ENCODE assay signal across 23 cellular contexts in the genomic region with DNA sequence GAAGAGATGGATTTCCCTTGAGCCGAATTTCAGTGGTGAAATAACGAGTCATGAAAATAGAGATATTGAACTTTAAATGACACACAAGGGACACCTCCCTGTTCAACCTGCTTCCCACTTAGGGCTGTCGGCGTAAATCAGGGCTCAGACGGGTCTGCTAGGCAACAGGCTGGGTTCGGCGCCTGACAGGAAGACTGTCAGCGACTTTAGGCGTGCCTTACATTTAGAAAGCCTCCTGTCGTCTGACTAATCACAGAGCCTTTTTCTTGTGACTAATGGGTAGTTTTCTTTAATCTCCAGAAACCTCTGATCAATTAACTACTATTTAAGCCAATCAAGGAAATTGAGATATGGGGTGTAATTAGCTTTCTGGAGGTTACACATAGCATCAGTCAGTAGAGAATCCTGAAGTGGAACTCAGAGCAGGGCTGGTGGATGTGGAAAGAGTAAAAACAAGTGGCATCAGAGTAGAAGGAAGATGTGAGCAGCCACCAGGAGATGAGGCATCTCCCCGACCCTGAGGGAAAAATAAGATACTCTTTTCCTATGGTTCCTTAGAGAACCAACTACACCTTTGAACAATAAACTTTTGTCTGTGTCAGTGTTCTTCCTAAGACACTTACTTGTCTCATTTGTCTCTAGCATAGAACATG.
DNase-seq lines count a peak whose midpoint lies in the region; ATAC-seq, FAIRE-seq and TF ChIP-seq lines count a peak whose summit lies in the region.
"Had no signal": no experiment of that assay in that cellular context is flagged by ENCODE, and none has a peak within 500 bp of the region (broad histone marks: within the 10 kb centered on the region; RNA-seq: fewer than 3 reads in every experiment).

No MANE protein-coding gene starts in this region.

- H2BK15ac ChIP-seq in H1 (ENCODE audit: low read length), result no peak overlapping the region

- no peaks in the 10 kb centered on the region for H3K36me3 ChIP-seq in cardiac muscle cell
- no peaks in the 10 kb centered on the region for H3K36me3 ChIP-seq in H1 (ENCODE audit: control insufficient read depth in 2 of 4, insufficient read depth in 4 of 4, low read length in 3 of 4)
- no peaks in the 10 kb centered on the region for H3K36me3 ChIP-seq in keratinocyte (ENCODE audit: control insufficient read depth in 2 of 2, extremely low read depth in 1 of 2, insufficient read depth in 2 of 2, low read length in 2 of 2)
- H3K36me3 ChIP-seq: SJSA1 had no signal

- no peak overlapping the region for H2BK5ac ChIP-seq in H1 (ENCODE audit: low read depth, low read length)

- H3K36me3 Mint-ChIP-seq in type B pancreatic cell, result no peaks in the 10 kb centered on the region
- H3K36me3 Mint-ChIP-seq: CD14-positive monocyte had no signal

- no peak overlapping the region for H3K18ac ChIP-seq in H1 (ENCODE audit: extremely low read depth, low read length)

- H3K4me3 ChIP-seq in cardiac muscle cell, result no peak overlapping the region
- H3K4me3 ChIP-seq in H1 (ENCODE audit: extremely low read depth in 1 of 4, insufficient read depth in 2 of 4, low read depth in 3 of 4, low read length in 4 of 4), result no peak overlapping the region
- no peak overlapping the region for H3K4me3 ChIP-seq in keratinocyte (ENCODE audit: control insufficient read depth in 2 of 3, extremely low read depth in 1 of 3, insufficient read depth in 2 of 3, low read depth in 1 of 3, low read length in 3 of 3)
- H3K4me3 ChIP-seq: GM12878, SJSA1 had no signal

- FAIRE-seq in H1 (lab: Jason Lieb, UNC) (no peak), keratinocyte (lab: Jason Lieb, UNC) (peak; percentile 65)
- FAIRE-seq: GM12878, GM18507, H54 had no signal

- intact Hi-C loops in Right ventricle myocardium superior (cut with DNase I), result no loop called here

- H3K79me2 ChIP-seq in H1 (ENCODE audit: control insufficient read depth in 1 of 2, insufficient read depth in 2 of 2, low read length in 2 of 2) (no peaks in the 10 kb centered on the region), keratinocyte (ENCODE audit: control insufficient read depth, insufficient read depth, low read length) (no peaks in the 10 kb centered on the region)

- no peak overlapping the region for H2BK20ac ChIP-seq in H1 (ENCODE audit: low read length)

- no peak overlapping the region for H2AK5ac ChIP-seq in H1 (ENCODE audit: low read depth, low read length)

- H3K9me3 Mint-ChIP-seq in type B pancreatic cell, result no peaks in the 10 kb centered on the region

- TF ChIP-seq CTCF in cardiac muscle cell (IDR thresholded peaks at IDR 0.05; ENCODE audit: low read depth, low read length), result no peak
- no peak for TF ChIP-seq CTCF in H1 (IDR thresholded peaks at IDR 0.05; ENCODE audit: control extremely low read depth in 1 of 3, insufficient read depth in 1 of 3, low read depth in 1 of 3, low read length in 3 of 3)
- TF ChIP-seq CTCF in keratinocyte (optimal IDR thresholded peaks at IDR 0.05 in 1 of 3, IDR thresholded peaks at IDR 0.05 in 1 of 3, conservative IDR thresholded peaks at IDR 0.05 in 1 of 3; ENCODE audit: extremely low read depth in 1 of 3, insufficient read depth in 2 of 3, low read length in 3 of 3), result no peak
- TF ChIP-seq CTCF in type B pancreatic cell (conservative IDR thresholded peaks at IDR 0.05), result no peak

- peaks cover 36% of the 10 kb centered on the region for H3K4me1 Mint-ChIP-seq in type B pancreatic cell (ENCODE audit: unreplicated experiment)
- H3K4me1 Mint-ChIP-seq: CD14-positive monocyte had no signal

- no peak overlapping the region for H2BK12ac ChIP-seq in H1 (ENCODE audit: low read depth, low read length)

- CTCF ChIA-PET in H1 (lab: Charles Lee; ENCODE audit: partially characterized antibody), result interaction anchor here (0.6 kb wide), 1 partner anchor 224 kb away, joined by 3 read pairs; no protein-coding TSS in a partner anchor

- peak overlapping the region; percentile 4 for H3K27ac ChIP-seq in cardiac muscle cell
- H3K27ac ChIP-seq in H1 (ENCODE audit: low read depth, low read length), result no peak overlapping the region
- no peak overlapping the region for H3K27ac ChIP-seq in keratinocyte (ENCODE audit: control insufficient read depth, insufficient read depth, low read length)
- H3K27ac ChIP-seq: KMS-11, RWPE1, SJSA1 had no signal

- no peaks in the 10 kb centered on the region for H3K23me2 ChIP-seq in H1 (ENCODE audit: low read depth, low read length)

- H4K91ac ChIP-seq in H1 (replicated peaks; ENCODE audit: insufficient read length, low read length), result no peak overlapping the region

- peak overlapping the region; percentile 84 for H3K27ac Mint-ChIP-seq in type B pancreatic cell
- H3K27ac Mint-ChIP-seq: CD14-positive monocyte had no signal

- no peak for TF ChIP-seq EP300 in H1 (IDR thresholded peaks at IDR 0.05; ENCODE audit: borderline replicate concordance in 1 of 2, low read depth in 2 of 2, low read length in 2 of 2)

- peaks cover 15% of the 10 kb centered on the region for H3K4me1 ChIP-seq in cardiac muscle cell (ENCODE audit: low read depth)
- no peaks in the 10 kb centered on the region for H3K4me1 ChIP-seq in H1 (replicated peaks in 1 of 4; ENCODE audit: control insufficient read depth in 3 of 4, insufficient read depth in 4 of 4, low read length in 3 of 4)
- peaks cover 21% of the 10 kb centered on the region for H3K4me1 ChIP-seq in keratinocyte (ENCODE audit: control insufficient read depth, extremely low read depth, insufficient read depth, low read length)
- H3K4me1 ChIP-seq: SJSA1 had no signal

- ATAC-seq in Right ventricle myocardium superior (ENCODE audit: poor library complexity) (no peak), GM21515 (IDR thresholded peaks at IDR 0.05; ENCODE audit: unreplicated experiment) (no peak)
- ATAC-seq: GM12878, PC-3 had no signal

- H4K20me1 ChIP-seq in H1 (replicated peaks in 1 of 2; ENCODE audit: control insufficient read depth in 1 of 2, insufficient read depth in 2 of 2, low read length in 2 of 2) (no peaks in the 10 kb centered on the region), keratinocyte (ENCODE audit: control insufficient read depth, extremely low read depth, insufficient read depth, low read length) (no peaks in the 10 kb centered on the region)

- H3K56ac ChIP-seq in H1 (replicated peaks; ENCODE audit: insufficient read length, low read depth, low read length), result no peak overlapping the region

- H3K23ac ChIP-seq in H1 (ENCODE audit: insufficient read length), result no peak overlapping the region

- H3K9ac ChIP-seq in H1 (replicated peaks in 1 of 4; ENCODE audit: extremely low read depth in 1 of 4, low read depth in 3 of 4, low read length in 3 of 4) (no peak overlapping the region), keratinocyte (ENCODE audit: control insufficient read depth, extremely low read depth, insufficient read depth, low read length) (no peak overlapping the region)
- H3K9ac ChIP-seq: KMS-11 had no signal

- TF ChIP-seq POLR2A in H1 (IDR thresholded peaks at IDR 0.05; ENCODE audit: control extremely low read depth in 1 of 2, low read depth in 2 of 2, low read length in 2 of 2), result no peak

- POLR2A ChIA-PET in H1 (lab: Charles Lee; ENCODE audit: partially characterized antibody), result no interaction called here

- H3K79me1 ChIP-seq in H1 (ENCODE audit: low read depth, low read length), result no peaks in the 10 kb centered on the region

- WGBS in H1 (ENCODE audit: extremely low coverage in 1 of 2, insufficient coverage in 1 of 2, insufficient read length in 1 of 2, insufficient replicate concordance in 2 of 2, low coverage in 1 of 2, low lambda C conversion rate in 2 of 2, missing lambda C conversion rate in 1 of 2), 2 experiments, result 93% methylated on average over 11 of the region's 11 CpGs; no CpG with 5 or more reads in 1 of the 2 experiments

- no peak overlapping the region for H3K14ac ChIP-seq in H1 (ENCODE audit: insufficient read length)

- no peak overlapping the region for H2BK120ac ChIP-seq in H1 (replicated peaks; ENCODE audit: low read depth, low read length)

- no peak overlapping the region for H4K8ac ChIP-seq in H1 (ENCODE audit: extremely low read depth, insufficient read depth, low read length)

- H3K4me3 Mint-ChIP-seq in type B pancreatic cell, result peak overlapping the region; percentile 57
- H3K4me3 Mint-ChIP-seq: CD14-positive monocyte had no signal

- H2AFZ ChIP-seq in H1 (ENCODE audit: low read length), result 0 out of 2 replicates have a peak overlapping the region, but pooled peaks have one; percentile 3
- H2AFZ ChIP-seq in keratinocyte (ENCODE audit: control insufficient read depth, low read length), result no peak overlapping the region

- DNase-seq in cardiac muscle cell (ENCODE audit: low read depth in 1 of 2, low spot score in 1 of 2), result peak in 1 of 2 donors; percentile 62
- DNase-seq in Right ventricle myocardium superior, result no peak
- no peak for DNase-seq in H1 (ENCODE audit: low read depth in 1 of 2, low spot score in 2 of 2)
- DNase-seq in keratinocyte (ENCODE audit: low read depth, low spot score), result no peak
- no peak for DNase-seq in type B pancreatic cell (ENCODE audit: extremely low spot score, unreplicated experiment)
- no peak for DNase-seq in occipital lobe (lab: John Stamatoyannopoulos, UW)
- DNase-seq: ACHN, AML-193, DMS 273 treated with DMSO at 0.1 percent for 48 hours, GDM1, NCI-H1048, NCI-H2081 treated with DMSO at 0.1 percent for 48 hours, NCI-H345, NCI-H526, PC-3 had no signal

- H3K27me3 ChIP-seq in cardiac muscle cell, result no peaks in the 10 kb centered on the region
- H3K27me3 ChIP-seq in H1 (replicated peaks in 1 of 4; ENCODE audit: control insufficient read depth in 3 of 4, extremely low read depth in 1 of 4, insufficient read depth in 3 of 4, low read length in 3 of 4), result no peaks in the 10 kb centered on the region
- no peaks in the 10 kb centered on the region for H3K27me3 ChIP-seq in keratinocyte (ENCODE audit: control insufficient read depth, extremely low read depth, insufficient read depth, low read length)
- H3K27me3 ChIP-seq: SJSA1 had no signal

- dilution Hi-C loops in keratinocyte (cut with MboI; ENCODE audit: extremely low pct_ligation_motif_present, low sequenced_read_pairs), result no loop called here

- no peaks in the 10 kb centered on the region for H3K9me3 ChIP-seq in cardiac muscle cell (ENCODE audit: low read depth)
- no peaks in the 10 kb centered on the region for H3K9me3 ChIP-seq in H1 (ENCODE audit: insufficient read depth in 2 of 2, low read depth in 1 of 2, low read length in 1 of 2)
- no peaks in the 10 kb centered on the region for H3K9me3 ChIP-seq in keratinocyte (ENCODE audit: control insufficient read depth, low read depth, low read length)
- H3K9me3 ChIP-seq: SJSA1 had no signal

- TF ChIP-seq RAD21 in H1 (IDR thresholded peaks at IDR 0.05 in 1 of 2, conservative IDR thresholded peaks at IDR 0.05 in 1 of 2; ENCODE audit: low read depth in 2 of 2, low read length in 2 of 2), result no peak

- H4K5ac ChIP-seq in H1 (ENCODE audit: insufficient read length, low read depth, low read length), result no peak overlapping the region

- H3K4ac ChIP-seq in H1 (replicated peaks; ENCODE audit: insufficient read length, low read depth, low read length), result no peak overlapping the region

- H3K27me3 Mint-ChIP-seq in type B pancreatic cell, result peaks cover 4% of the 10 kb centered on the region

- H3K4me2 ChIP-seq in H1 (ENCODE audit: insufficient read depth in 1 of 2, low read depth in 2 of 2, low read length in 2 of 2), result no peak overlapping the region
- H3K4me2 ChIP-seq in keratinocyte (ENCODE audit: control insufficient read depth, extremely low read depth, insufficient read depth, low read depth, low read length), result no peak overlapping the region
- H3K4me2 ChIP-seq: KMS-11 had no signal

- H3K9me1 ChIP-seq in keratinocyte (ENCODE audit: control insufficient read depth, extremely low read depth, insufficient read depth, low read length), result no peaks in the 10 kb centered on the region
